ENCODE assay signal across 8 cellular contexts in the genomic region with DNA sequence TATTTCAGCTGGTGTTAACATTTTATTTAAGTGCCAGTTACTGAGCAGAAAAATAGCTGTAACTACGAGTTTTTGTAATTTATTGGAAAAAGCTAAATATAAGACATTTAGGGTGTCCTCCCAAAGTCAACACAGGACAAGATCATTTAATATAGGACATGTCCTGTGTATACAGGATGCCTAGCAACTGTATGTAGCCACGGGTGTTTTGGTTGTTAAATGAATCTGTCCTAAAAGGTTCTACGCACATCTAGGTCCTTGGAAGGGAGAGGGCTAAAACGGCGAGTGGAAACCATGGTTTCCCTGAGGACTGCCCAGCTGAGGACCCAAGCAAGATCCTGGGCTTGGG. TPM values are rescaled to one million over a fixed set of nuclear protein-coding genes. Genes with fewer than 3 reads are reported as not detected.
A peak's percentile ranks its signal among the peaks of the same experiment; 100 is the strongest.
DNase-seq lines count a peak whose midpoint lies in the region; ATAC-seq, FAIRE-seq and TF ChIP-seq lines count a peak whose summit lies in the region.

No MANE protein-coding gene starts in this region.

- no peaks in the 10 kb centered on the region for H4K20me1 ChIP-seq in PC-9 (ENCODE audit: insufficient read depth)

- ATAC-seq in A549 (no peak; a peak in 2 of 6 replicates), GM21360 (IDR thresholded peaks at IDR 0.05; ENCODE audit: unreplicated experiment) (peak; percentile 14), HG03442 (IDR thresholded peaks at IDR 0.05; ENCODE audit: unreplicated experiment) (no peak), GM19324 (IDR thresholded peaks at IDR 0.05; ENCODE audit: low FRiP score, unreplicated experiment) (no peak), HG02610 (IDR thresholded peaks at IDR 0.05; ENCODE audit: unreplicated experiment) (no peak)

- H3K27me3 ChIP-seq in PC-9 (ENCODE audit: insufficient read depth, low read depth) (no peaks in the 10 kb centered on the region), trophoblast cell (ENCODE audit: insufficient read depth, low read length) (no peaks in the 10 kb centered on the region)

- intact Hi-C loops in PC-9 (cut with micrococcal nuclease; ENCODE audit: unreplicated experiment): loop anchor here (1.0 kb wide), 3 partner anchors 18 to 71 kb away; partner anchors contain the start of genes ZNF619 and ZNF620

- POLR2A ChIA-PET in A549 (lab: Yijun Ruan, JAX): interaction anchor here (0.6 to 2.1 kb wide), 5 partner anchors 18 to 71 kb away, joined by 4 to 11 read pairs (median 5); partner anchors contain the start of genes RPL14, ZNF619 and ZNF620
- POLR2A ChIA-PET in PC-9 (lab: Charles Lee; ENCODE audit: unreplicated experiment): interaction anchor here (0.5 to 0.9 kb wide), 4 partner anchors 31 to 984 kb away, joined by 3 to 6 read pairs (median 6); no protein-coding TSS in a partner anchor

- peak overlapping the region; percentile 65 for H3K4me2 ChIP-seq in A549
- H3K4me2 ChIP-seq in PC-9: peak overlapping the region; percentile 92
- H3K4me2 ChIP-seq in trophoblast cell (ENCODE audit: low read length): peak overlapping the region; percentile 84

- H3K9ac ChIP-seq in trophoblast cell (ENCODE audit: low read length): peak overlapping the region; percentile 90

- H4K12ac ChIP-seq in trophoblast cell (ENCODE audit: low read depth, low read length): peak overlapping the region; percentile 76

- H3K23ac ChIP-seq in trophoblast cell (ENCODE audit: low read length): no peak overlapping the region

- no peak for FAIRE-seq in A549 (lab: Jason Lieb, UNC)

- H2BK120ac ChIP-seq in trophoblast cell (ENCODE audit: insufficient read depth, low read length, poor library complexity): peak overlapping the region; percentile 40

- H3K14ac ChIP-seq in trophoblast cell (ENCODE audit: low read length): peak overlapping the region; percentile 89

- TF ChIP-seq CTCF in A549 (IDR thresholded peaks at IDR 0.05) (no peak), PC-9 (conservative IDR thresholded peaks at IDR 0.05) (no peak)

- DNase-seq in A549 (ENCODE audit: low read depth in 1 of 2, low spot score in 1 of 2) (no peak), PC-9 (no peak), fibroblast of gingiva (ENCODE audit: low read depth) (peak; percentile 27), trophoblast cell (no peak)

- peak overlapping the region; percentile 82 for H4K91ac ChIP-seq in trophoblast cell (ENCODE audit: low read depth, low read length)

- H3K9me2 ChIP-seq in PC-9 (ENCODE audit: insufficient read depth): no peaks in the 10 kb centered on the region

- H3K36me3 ChIP-seq in PC-9 (ENCODE audit: low read depth) (peaks cover 18% of the 10 kb centered on the region), trophoblast cell (ENCODE audit: control insufficient read depth in 1 of 2, insufficient read depth in 2 of 2, low read length in 2 of 2) (peaks cover under 1 to 7% of the 10 kb centered on the region in 2 experiments)

- TF ChIP-seq EP300 in A549 (IDR thresholded peaks at IDR 0.05): no peak

- no peak overlapping the region for H2BK12ac ChIP-seq in trophoblast cell (ENCODE audit: low read length)

- H3K4ac ChIP-seq in trophoblast cell (ENCODE audit: low read depth, low read length): peak overlapping the region; percentile 29

- H3K9me3 ChIP-seq in A549 (no peaks in the 10 kb centered on the region), PC-9 (ENCODE audit: insufficient read depth, low read depth) (no peaks in the 10 kb centered on the region), trophoblast cell (ENCODE audit: insufficient read depth, low read depth, low read length) (no peaks in the 10 kb centered on the region)

- H3K79me2 ChIP-seq in PC-9 (ENCODE audit: low read depth) (peaks cover 20% of the 10 kb centered on the region), trophoblast cell (ENCODE audit: control insufficient read depth, insufficient read depth, low read length, poor library complexity) (peaks cover 8% of the 10 kb centered on the region)

- CTCF ChIA-PET in A549 (lab: Yijun Ruan, JAX): no interaction called here
- CTCF ChIA-PET in PC-9 (lab: Charles Lee): interaction anchor here (0.5 kb wide), 1 partner anchor 84 kb away, joined by 3 read pairs; no protein-coding TSS in a partner anchor

- H2AFZ ChIP-seq in PC-9 (peak overlapping the region; percentile 85), trophoblast cell (ENCODE audit: insufficient read depth, low read length, poor library complexity) (peak overlapping the region; percentile 89)

- H3K4me1 ChIP-seq in A549: no peaks in the 10 kb centered on the region
- H3K4me1 ChIP-seq in PC-9 (replicated peaks; ENCODE audit: insufficient read depth): peaks cover 10% of the 10 kb centered on the region; the same call in 1 of the 2 replicates
- peaks cover 5 to 8% of the 10 kb centered on the region in 2 experiments for H3K4me1 ChIP-seq in trophoblast cell (ENCODE audit: control insufficient read depth in 1 of 2, insufficient read depth in 2 of 2, low read length in 2 of 2)

- H3K27ac ChIP-seq in A549 (peak overlapping the region; percentile 89 to 95), PC-9 (peak overlapping the region; percentile 79), trophoblast cell (ENCODE audit: low read depth, low read length) (peak overlapping the region; percentile 23)

- H2AK5ac ChIP-seq in trophoblast cell (ENCODE audit: low read length): no peak overlapping the region

- peak overlapping the region; percentile 92 for H4K8ac ChIP-seq in trophoblast cell (ENCODE audit: low read depth, low read length)

- no peak for TF ChIP-seq POLR2A in A549 (IDR thresholded peaks at IDR 0.05; ENCODE audit: low read length)

- H3F3A ChIP-seq in PC-9 (ENCODE audit: insufficient read depth, low read depth): peaks cover 7% of the 10 kb centered on the region; the same call in 1 of the 2 replicates

- peak overlapping the region; percentile 15 for H2BK5ac ChIP-seq in trophoblast cell (ENCODE audit: low read depth, low read length, poor library complexity)

- H3K79me1 ChIP-seq in trophoblast cell (ENCODE audit: low read length): peaks cover 8% of the 10 kb centered on the region

- BruUV-seq in PC-9 (replicated peaks; lab: Mats Ljungman, UMichigan): TSS peak; percentile 97

- no peak for TF ChIP-seq RAD21 in A549 (conservative IDR thresholded peaks at IDR 0.05 in 1 of 2, IDR thresholded peaks at IDR 0.05 in 1 of 2)

- H3K4me3 ChIP-seq in A549: peak overlapping the region; percentile 89
- peak overlapping the region; percentile 85 for H3K4me3 ChIP-seq in PC-9
- H3K4me3 ChIP-seq in trophoblast cell (ENCODE audit: low read depth, low read length): peak overlapping the region; percentile 84

- peak overlapping the region; percentile 64 for H3K18ac ChIP-seq in trophoblast cell (ENCODE audit: low read length)

- WGBS in A549 (ENCODE audit: missing lambda C conversion rate): 29% methylated on average over 5 of the region's 5 CpGs
- WGBS in trophoblast cell (ENCODE audit: extremely low coverage, insufficient coverage, insufficient read length): no CpG with 5 or more reads among the region's 5 CpGs

TF ChIP-seq in A549, 52 proteins besides CTCF, POLR2A, EP300 and RAD21:
- TF ChIP-seq KDM5A (IDR thresholded peaks at IDR 0.05) (no peak), HOXB5 (CRISPR knock-in tag; IDR thresholded peaks at IDR 0.05) (no peak), MAX (IDR thresholded peaks at IDR 0.05) (no peak), CEBPB (IDR thresholded peaks at IDR 0.05) (no peak), MAFK (IDR thresholded peaks at IDR 0.05; ENCODE audit: partially characterized antibody) (no peak), JUNB (IDR thresholded peaks at IDR 0.05) (no peak), CBX2 (IDR thresholded peaks at IDR 0.05; ENCODE audit: borderline replicate concordance, low read depth) (no peak), HEYL (CRISPR knock-in tag; IDR thresholded peaks at IDR 0.05) (no peak), EHF (CRISPR knock-in tag; IDR thresholded peaks at IDR 0.05) (no peak), KDM1A (IDR thresholded peaks at IDR 0.05; ENCODE audit: low read depth) (no peak), FOXS1 (CRISPR knock-in tag; IDR thresholded peaks at IDR 0.05) (no peak), TP53 (CRISPR knock-in tag; IDR thresholded peaks at IDR 0.05) (no peak), SREBF2 (IDR thresholded peaks at IDR 0.05) (no peak)

RNA-seq across cellular contexts. Expression of gene ZNF621, which starts 0.6 kb away (rescaled TPM):
- 14.8 and 16.1 TPM in 2 replicates for polyA plus RNA-seq in A549 (2011; rRNA removed)
- polyA plus RNA-seq in A549 (2012; cell fraction: cytosol; rRNA removed): 2.7 and 2.9 TPM in 2 replicates
- 3.9 and 5.6 TPM in 2 replicates for polyA plus RNA-seq in A549 (2012; cell fraction: nucleus; rRNA removed)
- 6.8 to 7.3 TPM (median 7.3 TPM) in 3 replicates for polyA plus RNA-seq in A549 (2017; fragmentation: RNase III; extraction: RNeasy Plus Mini Kit Qiagen cat#74134 plus additional on column Dnase treatment)
- polyA minus RNA-seq in A549 (2011; rRNA and poly(A)+ RNA removed): 11.9 and 12.5 TPM in 2 replicates
- 21.1 and 26.2 TPM in 2 replicates for total RNA-seq in PC-9 (2021)
- 15.0 and 15.4 TPM in 2 replicates for polyA plus RNA-seq in trophoblast cell (2013)

RNA-seq across cellular contexts. Expression of gene ZNF620, which starts 18.4 kb away (rescaled TPM):
- polyA plus RNA-seq in A549 (2011; rRNA removed) (3.2 and 3.8 TPM in 2 replicates), A549 (2017; fragmentation: RNase III; extraction: RNeasy Plus Mini Kit Qiagen cat#74134 plus additional on column Dnase treatment) (2.1 to 2.5 TPM (median 2.4 TPM) in 3 replicates)
- polyA plus RNA-seq in A549 (2012; cell fraction: cytosol; rRNA removed): 0.90 and 1.0 TPM in 2 replicates
- 0.31 and 0.54 TPM in 2 replicates for polyA plus RNA-seq in A549 (2012; cell fraction: nucleus; rRNA removed)
- polyA minus RNA-seq in A549 (2011; rRNA and poly(A)+ RNA removed): 3.1 and 4.0 TPM in 2 replicates
- total RNA-seq in PC-9 (2021): 4.1 and 4.7 TPM in 2 replicates
- 2.6 and 3.1 TPM in 2 replicates for polyA plus RNA-seq in trophoblast cell (2013)

RNA-seq across cellular contexts. Expression of gene ZNF619, which starts 47.3 kb away (rescaled TPM):
- polyA plus RNA-seq in A549 (2011; rRNA removed) (4.1 and 5.1 TPM in 2 replicates), A549 (2017; fragmentation: RNase III; extraction: RNeasy Plus Mini Kit Qiagen cat#74134 plus additional on column Dnase treatment) (2.2 TPM in 3 replicates)
- polyA plus RNA-seq in A549 (2012; cell fraction: cytosol; rRNA removed): 1.0 and 1.2 TPM in 2 replicates
- polyA plus RNA-seq in A549 (2012; cell fraction: nucleus; rRNA removed): 1.0 and 1.2 TPM in 2 replicates
- 7.9 and 9.1 TPM in 2 replicates for polyA minus RNA-seq in A549 (2011; rRNA and poly(A)+ RNA removed)
- total RNA-seq in PC-9 (2021): 5.1 and 6.9 TPM in 2 replicates
- polyA plus RNA-seq in trophoblast cell (2013): 2.6 and 2.8 TPM in 2 replicates

Comparison
In these comparisons a context has a peak if more than half of its experiments do, and no peak if none do; other contexts are left out.
1. H3K27ac ChIP-seq: peak in every context shown above with its lines; median percentile 92 in A549; 79 in PC-9; 23 in trophoblast cell.